Comparison of ENCODE assay signal across 23 cellular contexts in genomic region chr13:19967619-19968018, GRCh38. TPM values are rescaled to one million over a fixed set of nuclear protein-coding genes. Genes with fewer than 3 reads are reported as not detected.
DNase-seq lines count a peak whose midpoint lies in the region; ATAC-seq, FAIRE-seq and TF ChIP-seq lines count a peak whose summit lies in the region.
"Had no signal": no experiment of that assay in that cellular context is flagged by ENCODE, and none has a peak within 500 bp of the region (broad histone marks: within the 10 kb centered on the region; RNA-seq: fewer than 3 reads in every experiment).

No MANE protein-coding gene starts in this region.

- intact Hi-C loops in OCI-LY7 (cut with micrococcal nuclease; ENCODE audit: unreplicated experiment) (no loop called here), natural killer cell (cut with micrococcal nuclease) (loop anchor here (10.0 kb wide), 1 partner anchor 183 kb away; the partner anchor contains the start of gene PSPC1)

- no peaks in the 10 kb centered on the region for H3K27me3 Mint-ChIP-seq in natural killer cell (ENCODE audit: low read depth in 2 of 2)
- H3K27me3 Mint-ChIP-seq: T-cell had no signal

- H3K79me2 ChIP-seq in OCI-LY7 (ENCODE audit: insufficient read depth, low read depth, low read length) (peaks cover 93% of the 10 kb centered on the region), keratinocyte (ENCODE audit: control insufficient read depth, insufficient read depth, low read length) (peaks cover 67% of the 10 kb centered on the region)

- H4K20me1 ChIP-seq in OCI-LY7 (ENCODE audit: insufficient read depth, low read length): peaks cover 10% of the 10 kb centered on the region; the same call in 1 of the 2 replicates
- H4K20me1 ChIP-seq in keratinocyte (ENCODE audit: control insufficient read depth, extremely low read depth, insufficient read depth, low read length): no peaks in the 10 kb centered on the region

- H3K36me3 Mint-ChIP-seq in natural killer cell: peaks cover 6% of the 10 kb centered on the region

- no peaks in the 10 kb centered on the region for H3K9me3 Mint-ChIP-seq in natural killer cell
- H3K9me3 Mint-ChIP-seq: GM23338, T-cell had no signal

- H3K9ac ChIP-seq in keratinocyte (ENCODE audit: control insufficient read depth, extremely low read depth, insufficient read depth, low read length): no peak overlapping the region
- H3K9ac ChIP-seq: parathyroid adenoma had no signal

- no TSS peak for BruUV-seq in OCI-LY7 (replicated peaks; lab: Mats Ljungman, UMichigan)

- CTCF ChIA-PET in OCI-LY7 (lab: Charles Lee; ENCODE audit: unreplicated experiment): no interaction called here

- POLR2A ChIA-PET in OCI-LY7 (lab: Charles Lee): interaction anchor here (0.6 kb wide), 1 partner anchor 955 kb away, joined by 5 read pairs; no protein-coding TSS in a partner anchor

- H3K4me1 ChIP-seq in OCI-LY7 (ENCODE audit: insufficient read depth, low read length, poor library complexity, severe bottlenecking): peaks cover 29% of the 10 kb centered on the region
- no peaks in the 10 kb centered on the region for H3K4me1 ChIP-seq in keratinocyte (ENCODE audit: control insufficient read depth, extremely low read depth, insufficient read depth, low read length)
- H3K4me1 ChIP-seq: Caco-2 had no signal

- H3K36me3 ChIP-seq in OCI-LY7 (ENCODE audit: insufficient read depth, low read length): peaks cover 89% of the 10 kb centered on the region
- H3K36me3 ChIP-seq in keratinocyte (ENCODE audit: control insufficient read depth in 2 of 2, extremely low read depth in 1 of 2, insufficient read depth in 2 of 2, low read length in 2 of 2): peaks cover 0 to 8% of the 10 kb centered on the region in 2 experiments

- ATAC-seq in GM18511 (IDR thresholded peaks at IDR 0.05; ENCODE audit: unreplicated experiment) (peak; percentile 44), HG02759 (IDR thresholded peaks at IDR 0.05; ENCODE audit: unreplicated experiment) (peak; percentile 69), natural killer cell (no peak)
- ATAC-seq: GM23338, left ventricle myocardium superior, T-cell had no signal

- no peaks in the 10 kb centered on the region for H3K9me2 ChIP-seq in OCI-LY7 (ENCODE audit: insufficient read depth, low read length)

- H3K27ac ChIP-seq in OCI-LY7 (ENCODE audit: low read depth, low read length, poor library complexity, severe bottlenecking) (peak overlapping the region; percentile 57), keratinocyte (ENCODE audit: control insufficient read depth, insufficient read depth, low read length) (no peak overlapping the region)
- H3K27ac ChIP-seq: parathyroid adenoma, RWPE1, tibial nerve had no signal

- no peaks in the 10 kb centered on the region for H3K27me3 ChIP-seq in keratinocyte (ENCODE audit: control insufficient read depth, extremely low read depth, insufficient read depth, low read length)
- H3K27me3 ChIP-seq: tibial nerve had no signal

- H3K9me3 ChIP-seq in OCI-LY7 (ENCODE audit: low read length) (no peaks in the 10 kb centered on the region), keratinocyte (ENCODE audit: control insufficient read depth, low read depth, low read length) (no peaks in the 10 kb centered on the region)
- H3K9me3 ChIP-seq: Caco-2, tibial nerve had no signal

- TF ChIP-seq CTCF in OCI-LY7 (conservative IDR thresholded peaks at IDR 0.05; ENCODE audit: low read length) (peak; percentile 71), keratinocyte (optimal IDR thresholded peaks at IDR 0.05 in 1 of 3, IDR thresholded peaks at IDR 0.05 in 1 of 3, conservative IDR thresholded peaks at IDR 0.05 in 1 of 3; ENCODE audit: extremely low read depth in 1 of 3, insufficient read depth in 2 of 3, low read length in 3 of 3) (no peak), natural killer cell (IDR thresholded peaks at IDR 0.05) (no peak)

- DNase-seq in OCI-LY7 (ENCODE audit: low spot score): peak; percentile 70
- no peak for DNase-seq in keratinocyte (ENCODE audit: low read depth, low spot score)
- no peak for DNase-seq in SHP77 treated with DMSO at 0.1 percent for 48 hours (lab: John Stamatoyannopoulos, UW)
- no peak for DNase-seq in natural killer cell
- no peak for DNase-seq in T-helper 9 cell
- DNase-seq in mesenteric fat pad (ENCODE audit: low spot score): no peak
- DNase-seq: activated CD8-positive, alpha-beta memory T cell treated with anti-CD3 and anti-CD28 coated beads, Interleukin-2, amount 50 U/mL, for 4 hours; anterior cingulate cortex; Caco-2; foreskin melanocyte; GF-D8; left ventricle myocardium superior; NCI-H1105; NCI-H2171 treated with DMSO at 0.1 percent for 48 hours; NCI-H82; small intestine; T-cell had no signal

- no peaks in the 10 kb centered on the region for H3K9me1 ChIP-seq in keratinocyte (ENCODE audit: control insufficient read depth, extremely low read depth, insufficient read depth, low read length)

- no peak overlapping the region for H3K4me3 ChIP-seq in OCI-LY7 (ENCODE audit: low read depth, low read length, poor library complexity, severe bottlenecking)
- no peak overlapping the region for H3K4me3 ChIP-seq in keratinocyte (ENCODE audit: control insufficient read depth in 2 of 3, extremely low read depth in 1 of 3, insufficient read depth in 2 of 3, low read depth in 1 of 3, low read length in 3 of 3)
- H3K4me3 ChIP-seq: GM23338, tibial nerve had no signal

- peak; percentile 32 for FAIRE-seq in keratinocyte (lab: Jason Lieb, UNC)
- FAIRE-seq: small intestine had no signal

- H3K4me1 Mint-ChIP-seq in natural killer cell: peaks cover 10 to 11% of the 10 kb centered on the region in 2 donors

- H3K4me3 Mint-ChIP-seq in natural killer cell: no peak overlapping the region
- H3K4me3 Mint-ChIP-seq: GM23338 had no signal

- H3K27ac Mint-ChIP-seq in natural killer cell: no peak overlapping the region
- H3K27ac Mint-ChIP-seq: T-cell had no signal

- dilution Hi-C loops in keratinocyte (cut with MboI; ENCODE audit: extremely low pct_ligation_motif_present, low sequenced_read_pairs): loop anchor here (25.0 kb wide), 1 partner anchor 130 kb away; no protein-coding TSS in a partner anchor

- no peak overlapping the region for H2AFZ ChIP-seq in OCI-LY7 (ENCODE audit: low read length)
- H2AFZ ChIP-seq in keratinocyte (ENCODE audit: control insufficient read depth, low read length): no peak overlapping the region
- H2AFZ ChIP-seq: GM23338, parathyroid adenoma had no signal

- H3K4me2 ChIP-seq in OCI-LY7 (ENCODE audit: low read length): peak overlapping the region; percentile 39
- H3K4me2 ChIP-seq in keratinocyte (ENCODE audit: control insufficient read depth, extremely low read depth, insufficient read depth, low read depth, low read length): no peak overlapping the region
- H3K4me2 ChIP-seq: GM23338 had no signal

RNA-seq across cellular contexts. Expression of gene ZMYM2, which starts 9.1 kb away (rescaled TPM):
- total RNA-seq in OCI-LY7 (2014; rRNA removed; shearing (Covaris generic)): 50.4 and 59.9 TPM in 2 replicates
- total RNA-seq in OCI-LY7 (2022) (64.7 and 80.7 TPM in 2 replicates), natural killer cell (100 to 1,000 TPM in 1 of 3 donors, 10 to 100 TPM in 2; 82.1 to 101 (median 87.0) TPM), mesenteric fat pad (74.2 TPM)
- 21.9 to 51.3 TPM (median 37.6 TPM) in 3 replicates for polyA plus RNA-seq in keratinocyte
- polyA plus RNA-seq in keratinocyte (2011; ENCODE audit: low read depth): 122 TPM
- 12.2 and 26.5 TPM in 2 replicates for polyA plus RNA-seq in keratinocyte (2011; cell fraction: cytosol; rRNA removed)
- polyA plus RNA-seq in keratinocyte (2011; cell fraction: nucleus; rRNA removed): 59.0 and 83.6 TPM in 2 replicates
- polyA plus RNA-seq in keratinocyte (2012; ENCODE audit: low replicate concordance): 23.0 and 55.5 TPM in 2 replicates
- polyA minus RNA-seq in keratinocyte: 9.8 to 72.2 TPM (median 39.1 TPM) in 3 replicates
- polyA minus RNA-seq in keratinocyte (2011; cell fraction: cytosol; rRNA and poly(A)+ RNA removed): 21.5 TPM
- polyA minus RNA-seq in keratinocyte (2011; cell fraction: nucleus; rRNA and poly(A)+ RNA removed): 64.6 and 123 TPM in 2 replicates

Comparison
In these comparisons a context has a peak if more than half of its experiments do, and no peak if none do; other contexts are left out.
1. ATAC-seq: peak in GM18511 (single experiment) and HG02759 (single experiment); none in natural killer cell (0 of 3).